In the genomic region with DNA sequence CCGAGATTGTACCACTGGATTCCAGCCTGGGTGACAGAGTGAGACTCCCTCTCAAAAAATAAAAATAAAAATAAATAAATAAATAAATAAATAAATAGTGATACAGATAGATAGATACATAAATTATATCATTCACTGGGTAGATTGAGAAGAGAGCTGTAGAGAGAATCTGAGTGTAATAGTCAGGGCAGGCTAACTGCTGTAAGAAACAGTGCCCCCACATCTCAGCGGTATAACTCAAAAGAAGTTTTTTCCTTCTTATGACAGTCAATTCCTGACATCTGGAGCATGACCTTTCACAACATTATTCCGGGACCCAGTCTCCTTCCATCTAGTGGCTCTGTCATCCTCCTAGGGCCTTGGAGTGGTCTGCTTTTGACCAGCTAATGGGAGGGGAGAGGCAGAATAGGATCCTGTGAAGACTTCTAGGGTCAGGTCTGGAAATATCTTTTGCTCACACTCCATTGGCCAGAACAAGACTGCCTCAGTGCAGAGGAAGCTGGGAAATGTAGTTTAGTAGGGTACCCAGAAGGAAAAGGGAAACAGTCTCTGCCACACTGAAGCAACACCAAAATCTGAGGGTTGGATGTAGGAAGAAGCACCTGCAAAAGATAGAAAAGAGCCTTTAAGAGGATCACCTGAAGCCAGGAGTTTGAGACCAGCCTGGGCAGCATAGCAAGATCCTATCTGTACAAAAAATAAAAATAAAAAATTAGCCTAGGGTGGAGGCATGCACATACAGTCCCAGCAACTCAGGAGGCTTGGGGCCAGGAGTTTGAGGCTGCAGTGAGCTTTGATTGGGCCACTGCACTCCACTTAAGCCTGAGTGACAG, we compare ENCODE assay signal across 9 cellular contexts. TPM values are rescaled to one million over a fixed set of nuclear protein-coding genes. Genes with fewer than 3 reads are reported as not detected.
DNase-seq lines count a peak whose midpoint lies in the region; ATAC-seq lines count a peak whose summit lies in the region.
"Had no signal": no experiment of that assay in that cellular context is flagged by ENCODE, and none has a peak within 500 bp of the region (broad histone marks: within the 10 kb centered on the region; RNA-seq: fewer than 3 reads in every experiment).

No MANE protein-coding gene starts in this region.

- no peaks in the 10 kb centered on the region for H3K9me3 ChIP-seq in CD4-positive, CD25-positive, alpha-beta regulatory T cell (ENCODE audit: control insufficient read depth in 2 of 2, low read length in 2 of 2)

- peak overlapping the region in 2 of 3 donors; percentile 17 to 90 for H3K27ac Mint-ChIP-seq in CD4-positive, CD25-positive, alpha-beta regulatory T cell

- H3K36me3 ChIP-seq in CD4-positive, CD25-positive, alpha-beta regulatory T cell (ENCODE audit: control insufficient read depth, insufficient read depth, low read length), result peaks cover 6% of the 10 kb centered on the region

- no peak overlapping the region for H3K4me3 ChIP-seq in CD4-positive, CD25-positive, alpha-beta regulatory T cell (ENCODE audit: low read depth, low read length)
- H3K4me3 ChIP-seq: skin epidermis had no signal

- DNase-seq in CD4-positive, CD25-positive, alpha-beta regulatory T cell, result peak in 1 of 3 donors; percentile 60
- peak; percentile 23 for DNase-seq in HCEC 1CT
- peak; percentile 70 for DNase-seq in SKM-1 (lab: John Stamatoyannopoulos, UW; ENCODE audit: unreplicated experiment)
- peak; percentile 54 for DNase-seq in hepatic stellate cell (ENCODE audit: low spot score)
- no peak for DNase-seq in ureter (ENCODE audit: low spot score)
- DNase-seq in activated gamma-delta T cell (lab: John Stamatoyannopoulos, UW), result no peak
- DNase-seq in stimulated activated CD4-positive, alpha-beta T cell treated with anti-CD3 and anti-CD28 coated beads, Interleukin-4, amount 100 ng/mL, for 1 hour, result no peak

- no peaks in the 10 kb centered on the region for H3K27me3 Mint-ChIP-seq in CD4-positive, CD25-positive, alpha-beta regulatory T cell

- no peak overlapping the region for H3K27ac ChIP-seq in CD4-positive, CD25-positive, alpha-beta regulatory T cell (ENCODE audit: insufficient read depth, low read length, poor library complexity, severe bottlenecking)
- H3K27ac ChIP-seq: skin epidermis had no signal

- peaks cover 4% of the 10 kb centered on the region for H3K36me3 Mint-ChIP-seq in CD4-positive, CD25-positive, alpha-beta regulatory T cell

- peaks cover 0 to 34% (median 17%) of the 10 kb centered on the region in 4 donors for H3K4me1 Mint-ChIP-seq in CD4-positive, CD25-positive, alpha-beta regulatory T cell

- H3K4me1 ChIP-seq in CD4-positive, CD25-positive, alpha-beta regulatory T cell (ENCODE audit: control insufficient read depth, insufficient read depth, low read length, poor library complexity, severe bottlenecking), result peaks cover 18% of the 10 kb centered on the region

- H3K9me3 Mint-ChIP-seq in CD4-positive, CD25-positive, alpha-beta regulatory T cell, result no peaks in the 10 kb centered on the region

- H3K27me3 ChIP-seq in CD4-positive, CD25-positive, alpha-beta regulatory T cell (ENCODE audit: control insufficient read depth, insufficient read depth, low read length), result no peaks in the 10 kb centered on the region

- H3K4me3 Mint-ChIP-seq in CD4-positive, CD25-positive, alpha-beta regulatory T cell, result no peak overlapping the region

- peak; percentile 50 to 54 for ATAC-seq in CD4-positive, CD25-positive, alpha-beta regulatory T cell (ENCODE audit: low read depth in 2 of 2)
- no peak for ATAC-seq in GM19023 (IDR thresholded peaks at IDR 0.05; ENCODE audit: unreplicated experiment)

RNA-seq across cellular contexts. Expression of gene QPRT, which starts 3.0 kb away (rescaled TPM):
- total RNA-seq in CD4-positive, CD25-positive, alpha-beta regulatory T cell, result 2.4 TPM
- polyA plus RNA-seq in CD4-positive, CD25-positive, alpha-beta regulatory T cell, result 1 to 10 TPM in 1 of 4 donors, under 1 TPM in 3; 0.53 to 2.1 (median 0.69) TPM
- 24.7 TPM for total RNA-seq in ureter

RNA-seq across cellular contexts. Expression of gene SPN, which starts 13.0 kb away (rescaled TPM):
- total RNA-seq in CD4-positive, CD25-positive, alpha-beta regulatory T cell, result 149 TPM
- polyA plus RNA-seq in CD4-positive, CD25-positive, alpha-beta regulatory T cell, result 100 to 1,000 TPM; 103 to 135 (median 126) TPM
- total RNA-seq in ureter, result 4.2 TPM

Comparison
In these comparisons a context has a peak if more than half of its experiments do, and no peak if none do; other contexts are left out.
1. DNase-seq: peak in HCEC 1CT (single experiment), SKM-1 (single experiment) and hepatic stellate cell (single experiment); none in ureter (single experiment), activated gamma-delta T cell (single experiment) and stimulated activated CD4-positive, alpha-beta T cell treated with anti-CD3 and anti-CD28 coated beads, Interleukin-4, amount 100 ng/mL, for 1 hour (single experiment).
2. RNA of gene SPN, which starts 13.0 kb away (total RNA-seq): 149 TPM in CD4-positive, CD25-positive, alpha-beta regulatory T cell (single experiment); 4.2 TPM in ureter (single experiment); every median in the first group is over 10 times any median in the second.